ENCODE assay signal across 1 cellular context in the genomic region with DNA sequence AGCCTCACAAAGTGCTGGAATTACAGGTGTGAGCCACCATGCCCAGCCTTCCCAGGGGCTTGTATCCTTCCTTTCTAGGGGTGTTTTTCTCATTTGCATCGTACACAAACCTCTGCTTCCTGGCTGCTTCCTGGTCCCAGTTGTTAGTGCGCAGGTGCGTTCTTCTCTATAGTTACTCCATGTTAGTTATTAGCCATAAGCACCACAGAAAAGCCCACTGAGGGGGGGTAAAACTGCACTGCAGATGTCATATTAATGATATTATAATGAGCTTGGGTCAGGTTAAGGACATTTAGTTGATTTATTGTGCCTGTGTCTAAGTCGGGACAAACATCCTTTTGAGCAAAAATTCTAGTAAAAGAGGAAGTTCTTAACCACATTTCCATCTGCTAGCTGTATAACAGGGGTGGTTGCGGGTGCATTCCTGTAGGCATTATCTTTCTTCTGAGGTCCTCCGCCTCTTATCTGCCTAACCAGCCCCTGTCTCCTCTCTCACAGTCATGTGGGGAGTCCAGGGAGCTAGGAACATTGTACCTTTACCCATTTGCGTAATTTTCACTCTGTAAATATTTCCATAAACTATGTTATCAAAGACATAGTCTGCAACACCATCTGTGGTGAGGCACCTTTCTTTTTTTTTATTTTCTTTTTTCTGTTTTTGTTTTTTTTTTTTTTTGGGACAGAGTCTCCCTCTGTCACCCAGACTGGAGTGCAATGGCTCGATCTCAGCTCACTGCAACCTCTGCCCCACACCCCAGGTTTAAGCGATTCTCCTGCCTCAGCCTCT.
TF ChIP-seq lines count a peak whose summit lies in the region.

No MANE protein-coding gene starts in this region.

TF ChIP-seq in K562, 482 proteins besides CTCF, POLR2A, EP300 and RAD21 (continued from another document and continues in another):
- TF ChIP-seq CCNT2 (IDR thresholded peaks at IDR 0.05; ENCODE audit: borderline replicate concordance, extremely low read depth, insufficient read length, low read depth, low read length): peak; percentile 94
- no peak for TF ChIP-seq HCFC1 (IDR thresholded peaks at IDR 0.05; ENCODE audit: low read depth, low read length)
- TF ChIP-seq FUS (optimal IDR thresholded peaks at IDR 0.05; ENCODE audit: low read depth, low read length): no peak
- TF ChIP-seq ZNF224 (CRISPR knock-in tag; IDR thresholded peaks at IDR 0.05): no peak
- TF ChIP-seq, protein P1, sequence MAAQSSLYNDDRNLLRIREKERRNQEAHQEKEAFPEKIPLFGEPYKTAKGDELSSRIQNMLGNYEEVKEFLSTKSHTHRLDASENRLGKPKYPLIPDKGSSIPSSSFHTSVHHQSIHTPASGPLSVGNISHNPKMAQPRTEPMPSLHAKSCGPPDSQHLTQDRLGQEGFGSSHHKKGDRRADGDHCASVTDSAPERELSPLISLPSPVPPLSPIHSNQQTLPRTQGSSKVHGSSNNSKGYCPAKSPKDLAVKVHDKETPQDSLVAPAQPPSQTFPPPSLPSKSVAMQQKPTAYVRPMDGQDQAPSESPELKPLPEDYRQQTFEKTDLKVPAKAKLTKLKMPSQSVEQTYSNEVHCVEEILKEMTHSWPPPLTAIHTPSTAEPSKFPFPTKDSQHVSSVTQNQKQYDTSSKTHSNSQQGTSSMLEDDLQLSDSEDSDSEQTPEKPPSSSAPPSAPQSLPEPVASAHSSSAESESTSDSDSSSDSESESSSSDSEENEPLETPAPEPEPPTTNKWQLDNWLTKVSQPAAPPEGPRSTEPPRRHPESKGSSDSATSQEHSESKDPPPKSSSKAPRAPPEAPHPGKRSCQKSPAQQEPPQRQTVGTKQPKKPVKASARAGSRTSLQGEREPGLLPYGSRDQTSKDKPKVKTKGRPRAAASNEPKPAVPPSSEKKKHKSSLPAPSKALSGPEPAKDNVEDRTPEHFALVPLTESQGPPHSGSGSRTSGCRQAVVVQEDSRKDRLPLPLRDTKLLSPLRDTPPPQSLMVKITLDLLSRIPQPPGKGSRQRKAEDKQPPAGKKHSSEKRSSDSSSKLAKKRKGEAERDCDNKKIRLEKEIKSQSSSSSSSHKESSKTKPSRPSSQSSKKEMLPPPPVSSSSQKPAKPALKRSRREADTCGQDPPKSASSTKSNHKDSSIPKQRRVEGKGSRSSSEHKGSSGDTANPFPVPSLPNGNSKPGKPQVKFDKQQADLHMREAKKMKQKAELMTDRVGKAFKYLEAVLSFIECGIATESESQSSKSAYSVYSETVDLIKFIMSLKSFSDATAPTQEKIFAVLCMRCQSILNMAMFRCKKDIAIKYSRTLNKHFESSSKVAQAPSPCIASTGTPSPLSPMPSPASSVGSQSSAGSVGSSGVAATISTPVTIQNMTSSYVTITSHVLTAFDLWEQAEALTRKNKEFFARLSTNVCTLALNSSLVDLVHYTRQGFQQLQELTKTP (IDR thresholded peaks at IDR 0.05; ENCODE audit: low read depth in 1 of 2, partially characterized antibody in 2 of 2): peak; percentile 66 to 93
- peak; percentile 48; the same call in 1 of the 2 replicates for TF ChIP-seq NFRKB (IDR thresholded peaks at IDR 0.05; ENCODE audit: low read depth)
- TF ChIP-seq EGR1 (conservative IDR thresholded peaks at IDR 0.05): no peak
- TF ChIP-seq PPARD (CRISPR knock-in tag; IDR thresholded peaks at IDR 0.05): peak; percentile 39; the same call in 1 of the 2 replicates
- TF ChIP-seq STAG1 (CRISPR knock-in tag; IDR thresholded peaks at IDR 0.05; ENCODE audit: borderline replicate concordance): no peak
- 0 out of 2 replicates have a peak, but pooled peaks have one; percentile 12 for TF ChIP-seq ZNF23 (CRISPR knock-in tag; IDR thresholded peaks at IDR 0.05)
- TF ChIP-seq BCOR (IDR thresholded peaks at IDR 0.05): peak; percentile 34; the same call in 1 of the 2 replicates
- peak in 1 of 2 experiments; percentile 96; a peak in 2 of 4 replicates for TF ChIP-seq MLLT1 (IDR thresholded peaks at IDR 0.05)
- peak; percentile 60; the same call in 1 of the 2 replicates for TF ChIP-seq TCF7L2 (IDR thresholded peaks at IDR 0.05; ENCODE audit: low read depth, low read length)
- TF ChIP-seq HINFP (tag; conservative IDR thresholded peaks at IDR 0.05; ENCODE audit: low read depth): peak; percentile 45
- TF ChIP-seq LCOR (CRISPR knock-in tag; IDR thresholded peaks at IDR 0.05): no peak
- TF ChIP-seq RBM34 (IDR thresholded peaks at IDR 0.05; ENCODE audit: borderline replicate concordance, insufficient read depth, low read length): no peak
- TF ChIP-seq, protein P2, sequence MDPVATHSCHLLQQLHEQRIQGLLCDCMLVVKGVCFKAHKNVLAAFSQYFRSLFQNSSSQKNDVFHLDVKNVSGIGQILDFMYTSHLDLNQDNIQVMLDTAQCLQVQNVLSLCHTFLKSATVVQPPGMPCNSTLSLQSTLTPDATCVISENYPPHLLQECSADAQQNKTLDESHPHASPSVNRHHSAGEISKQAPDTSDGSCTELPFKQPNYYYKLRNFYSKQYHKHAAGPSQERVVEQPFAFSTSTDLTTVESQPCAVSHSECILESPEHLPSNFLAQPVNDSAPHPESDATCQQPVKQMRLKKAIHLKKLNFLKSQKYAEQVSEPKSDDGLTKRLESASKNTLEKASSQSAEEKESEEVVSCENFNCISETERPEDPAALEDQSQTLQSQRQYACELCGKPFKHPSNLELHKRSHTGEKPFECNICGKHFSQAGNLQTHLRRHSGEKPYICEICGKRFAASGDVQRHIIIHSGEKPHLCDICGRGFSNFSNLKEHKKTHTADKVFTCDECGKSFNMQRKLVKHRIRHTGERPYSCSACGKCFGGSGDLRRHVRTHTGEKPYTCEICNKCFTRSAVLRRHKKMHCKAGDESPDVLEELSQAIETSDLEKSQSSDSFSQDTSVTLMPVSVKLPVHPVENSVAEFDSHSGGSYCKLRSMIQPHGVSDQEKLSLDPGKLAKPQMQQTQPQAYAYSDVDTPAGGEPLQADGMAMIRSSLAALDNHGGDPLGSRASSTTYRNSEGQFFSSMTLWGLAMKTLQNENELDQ (CRISPR knock-in tag; IDR thresholded peaks at IDR 0.05; ENCODE audit: borderline replicate concordance): no peak
- TF ChIP-seq, protein P3, sequence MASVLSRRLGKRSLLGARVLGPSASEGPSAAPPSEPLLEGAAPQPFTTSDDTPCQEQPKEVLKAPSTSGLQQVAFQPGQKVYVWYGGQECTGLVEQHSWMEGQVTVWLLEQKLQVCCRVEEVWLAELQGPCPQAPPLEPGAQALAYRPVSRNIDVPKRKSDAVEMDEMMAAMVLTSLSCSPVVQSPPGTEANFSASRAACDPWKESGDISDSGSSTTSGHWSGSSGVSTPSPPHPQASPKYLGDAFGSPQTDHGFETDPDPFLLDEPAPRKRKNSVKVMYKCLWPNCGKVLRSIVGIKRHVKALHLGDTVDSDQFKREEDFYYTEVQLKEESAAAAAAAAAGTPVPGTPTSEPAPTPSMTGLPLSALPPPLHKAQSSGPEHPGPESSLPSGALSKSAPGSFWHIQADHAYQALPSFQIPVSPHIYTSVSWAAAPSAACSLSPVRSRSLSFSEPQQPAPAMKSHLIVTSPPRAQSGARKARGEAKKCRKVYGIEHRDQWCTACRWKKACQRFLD (CRISPR knock-in tag; IDR thresholded peaks at IDR 0.05): peak; percentile 89
- no peak for TF ChIP-seq ZNF212 (CRISPR knock-in tag; IDR thresholded peaks at IDR 0.05)
- TF ChIP-seq SMARCA4 (IDR thresholded peaks at IDR 0.05): peak; percentile 99
- 0 out of 2 replicates have a peak, but pooled peaks have one; percentile 24 for TF ChIP-seq DIDO1 (tag; IDR thresholded peaks at IDR 0.05; ENCODE audit: low read depth)
- TF ChIP-seq ARID3A (IDR thresholded peaks at IDR 0.05; ENCODE audit: borderline replicate concordance, low read depth, low read length): peak; percentile 21; the same call in 1 of the 2 replicates
- TF ChIP-seq, protein P4, sequence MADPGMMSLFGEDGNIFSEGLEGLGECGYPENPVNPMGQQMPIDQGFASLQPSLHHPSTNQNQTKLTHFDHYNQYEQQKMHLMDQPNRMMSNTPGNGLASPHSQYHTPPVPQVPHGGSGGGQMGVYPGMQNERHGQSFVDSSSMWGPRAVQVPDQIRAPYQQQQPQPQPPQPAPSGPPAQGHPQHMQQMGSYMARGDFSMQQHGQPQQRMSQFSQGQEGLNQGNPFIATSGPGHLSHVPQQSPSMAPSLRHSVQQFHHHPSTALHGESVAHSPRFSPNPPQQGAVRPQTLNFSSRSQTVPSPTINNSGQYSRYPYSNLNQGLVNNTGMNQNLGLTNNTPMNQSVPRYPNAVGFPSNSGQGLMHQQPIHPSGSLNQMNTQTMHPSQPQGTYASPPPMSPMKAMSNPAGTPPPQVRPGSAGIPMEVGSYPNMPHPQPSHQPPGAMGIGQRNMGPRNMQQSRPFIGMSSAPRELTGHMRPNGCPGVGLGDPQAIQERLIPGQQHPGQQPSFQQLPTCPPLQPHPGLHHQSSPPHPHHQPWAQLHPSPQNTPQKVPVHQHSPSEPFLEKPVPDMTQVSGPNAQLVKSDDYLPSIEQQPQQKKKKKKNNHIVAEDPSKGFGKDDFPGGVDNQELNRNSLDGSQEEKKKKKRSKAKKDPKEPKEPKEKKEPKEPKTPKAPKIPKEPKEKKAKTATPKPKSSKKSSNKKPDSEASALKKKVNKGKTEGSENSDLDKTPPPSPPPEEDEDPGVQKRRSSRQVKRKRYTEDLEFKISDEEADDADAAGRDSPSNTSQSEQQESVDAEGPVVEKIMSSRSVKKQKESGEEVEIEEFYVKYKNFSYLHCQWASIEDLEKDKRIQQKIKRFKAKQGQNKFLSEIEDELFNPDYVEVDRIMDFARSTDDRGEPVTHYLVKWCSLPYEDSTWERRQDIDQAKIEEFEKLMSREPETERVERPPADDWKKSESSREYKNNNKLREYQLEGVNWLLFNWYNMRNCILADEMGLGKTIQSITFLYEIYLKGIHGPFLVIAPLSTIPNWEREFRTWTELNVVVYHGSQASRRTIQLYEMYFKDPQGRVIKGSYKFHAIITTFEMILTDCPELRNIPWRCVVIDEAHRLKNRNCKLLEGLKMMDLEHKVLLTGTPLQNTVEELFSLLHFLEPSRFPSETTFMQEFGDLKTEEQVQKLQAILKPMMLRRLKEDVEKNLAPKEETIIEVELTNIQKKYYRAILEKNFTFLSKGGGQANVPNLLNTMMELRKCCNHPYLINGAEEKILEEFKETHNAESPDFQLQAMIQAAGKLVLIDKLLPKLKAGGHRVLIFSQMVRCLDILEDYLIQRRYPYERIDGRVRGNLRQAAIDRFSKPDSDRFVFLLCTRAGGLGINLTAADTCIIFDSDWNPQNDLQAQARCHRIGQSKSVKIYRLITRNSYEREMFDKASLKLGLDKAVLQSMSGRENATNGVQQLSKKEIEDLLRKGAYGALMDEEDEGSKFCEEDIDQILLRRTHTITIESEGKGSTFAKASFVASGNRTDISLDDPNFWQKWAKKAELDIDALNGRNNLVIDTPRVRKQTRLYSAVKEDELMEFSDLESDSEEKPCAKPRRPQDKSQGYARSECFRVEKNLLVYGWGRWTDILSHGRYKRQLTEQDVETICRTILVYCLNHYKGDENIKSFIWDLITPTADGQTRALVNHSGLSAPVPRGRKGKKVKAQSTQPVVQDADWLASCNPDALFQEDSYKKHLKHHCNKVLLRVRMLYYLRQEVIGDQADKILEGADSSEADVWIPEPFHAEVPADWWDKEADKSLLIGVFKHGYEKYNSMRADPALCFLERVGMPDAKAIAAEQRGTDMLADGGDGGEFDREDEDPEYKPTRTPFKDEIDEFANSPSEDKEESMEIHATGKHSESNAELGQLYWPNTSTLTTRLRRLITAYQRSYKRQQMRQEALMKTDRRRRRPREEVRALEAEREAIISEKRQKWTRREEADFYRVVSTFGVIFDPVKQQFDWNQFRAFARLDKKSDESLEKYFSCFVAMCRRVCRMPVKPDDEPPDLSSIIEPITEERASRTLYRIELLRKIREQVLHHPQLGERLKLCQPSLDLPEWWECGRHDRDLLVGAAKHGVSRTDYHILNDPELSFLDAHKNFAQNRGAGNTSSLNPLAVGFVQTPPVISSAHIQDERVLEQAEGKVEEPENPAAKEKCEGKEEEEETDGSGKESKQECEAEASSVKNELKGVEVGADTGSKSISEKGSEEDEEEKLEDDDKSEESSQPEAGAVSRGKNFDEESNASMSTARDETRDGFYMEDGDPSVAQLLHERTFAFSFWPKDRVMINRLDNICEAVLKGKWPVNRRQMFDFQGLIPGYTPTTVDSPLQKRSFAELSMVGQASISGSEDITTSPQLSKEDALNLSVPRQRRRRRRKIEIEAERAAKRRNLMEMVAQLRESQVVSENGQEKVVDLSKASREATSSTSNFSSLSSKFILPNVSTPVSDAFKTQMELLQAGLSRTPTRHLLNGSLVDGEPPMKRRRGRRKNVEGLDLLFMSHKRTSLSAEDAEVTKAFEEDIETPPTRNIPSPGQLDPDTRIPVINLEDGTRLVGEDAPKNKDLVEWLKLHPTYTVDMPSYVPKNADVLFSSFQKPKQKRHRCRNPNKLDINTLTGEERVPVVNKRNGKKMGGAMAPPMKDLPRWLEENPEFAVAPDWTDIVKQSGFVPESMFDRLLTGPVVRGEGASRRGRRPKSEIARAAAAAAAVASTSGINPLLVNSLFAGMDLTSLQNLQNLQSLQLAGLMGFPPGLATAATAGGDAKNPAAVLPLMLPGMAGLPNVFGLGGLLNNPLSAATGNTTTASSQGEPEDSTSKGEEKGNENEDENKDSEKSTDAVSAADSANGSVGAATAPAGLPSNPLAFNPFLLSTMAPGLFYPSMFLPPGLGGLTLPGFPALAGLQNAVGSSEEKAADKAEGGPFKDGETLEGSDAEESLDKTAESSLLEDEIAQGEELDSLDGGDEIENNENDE (IDR thresholded peaks at IDR 0.05; ENCODE audit: low read depth, low read length): no peak
- no peak for TF ChIP-seq CCAR2 (IDR thresholded peaks at IDR 0.05; ENCODE audit: low read depth, low read length)
